In the genomic region with DNA sequence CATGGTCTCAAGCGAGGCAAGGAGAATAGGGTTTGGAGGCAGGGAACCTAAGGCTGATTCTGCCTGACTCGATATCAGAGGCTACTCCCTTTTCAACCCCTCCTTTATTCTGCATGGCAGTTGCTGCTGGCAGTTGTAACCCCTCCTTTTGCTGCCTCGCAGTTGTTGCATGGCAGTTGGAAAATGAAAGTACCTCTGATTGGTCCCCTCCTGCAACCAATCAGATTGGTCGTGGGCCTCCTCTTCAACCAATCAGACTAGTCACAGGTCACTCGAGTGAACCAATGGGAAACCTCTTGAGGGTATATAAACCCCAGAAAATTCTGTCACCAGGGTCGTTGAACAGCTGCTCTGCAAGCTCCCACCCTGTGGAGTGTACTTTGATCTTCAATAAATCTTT, we compare ENCODE assay signal across 1 cellular context.
TF ChIP-seq lines count a peak whose summit lies in the region.

No MANE protein-coding gene starts in this region.

TF ChIP-seq in HepG2, 621 proteins besides CTCF, POLR2A, EP300 and RAD21 (continued from another document):
- TF ChIP-seq NFYC (CRISPR knock-in tag; IDR thresholded peaks at IDR 0.05) (peak; percentile 83), RELA (CRISPR knock-in tag; IDR thresholded peaks at IDR 0.05) (no peak), ZMYM4 (CRISPR knock-in tag; IDR thresholded peaks at IDR 0.05) (peak; percentile 58; the same call in 1 of the 2 replicates), SRSF1 (optimal IDR thresholded peaks at IDR 0.05; ENCODE audit: low read depth, low read length) (no peak), KDM6A (CRISPR knock-in tag; IDR thresholded peaks at IDR 0.05; ENCODE audit: low read depth) (no peak), ZNF644 (CRISPR knock-in tag; IDR thresholded peaks at IDR 0.05; ENCODE audit: low read depth) (0 out of 2 replicates have a peak, but pooled peaks have one; percentile 17)
TF ChIP-seq in HepG2: peak in this region for 6.
